32 cellular contexts compared by ENCODE assay signal in the genomic region with DNA sequence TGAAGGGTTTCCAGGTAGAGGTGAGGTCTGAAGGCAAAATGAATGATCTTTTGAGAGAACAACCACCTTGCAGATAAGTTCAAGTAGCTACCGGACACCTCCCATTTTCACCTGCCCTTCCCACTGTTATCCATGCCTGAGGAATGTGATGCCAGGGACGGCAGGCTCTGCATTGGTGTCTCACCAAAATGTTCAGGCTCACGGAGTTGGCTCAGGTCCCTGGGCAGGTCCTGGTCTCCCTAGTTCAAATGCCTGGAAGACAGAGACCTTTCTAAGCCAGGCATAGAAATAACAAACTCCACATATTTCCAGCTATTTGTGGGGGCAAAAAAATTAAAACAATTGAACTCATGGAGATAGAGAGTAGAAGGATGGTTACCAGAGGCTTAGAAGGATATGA. TPM values are rescaled to one million over a fixed set of nuclear protein-coding genes. Genes with fewer than 3 reads are reported as not detected.
"Had no signal": no experiment of that assay in that cellular context is flagged by ENCODE, and none has a peak within 500 bp of the region (broad histone marks: within the 10 kb centered on the region; RNA-seq: fewer than 3 reads in every experiment).

No MANE protein-coding gene starts in this region.

- H3K36me3 ChIP-seq: SJCRH30 had no signal

- DNase-seq: Kasumi-1, KG1, MM.1S, MV-4-11, NCI-H1092, NCI-H1105, NCI-H1417 treated with DMSO at 0.1 percent for 48 hours, NCI-H1436 treated with DMSO at 0.1 percent for 48 hours, NCI-H1694 treated with DMSO at 0.1 percent for 48 hours, NCI-H187 treated with DMSO at 0.1 percent for 48 hours, NCI-H2029, NCI-H2081, NCI-H2171 treated with DMSO at 0.1 percent for 48 hours, NCI-H2227 treated with DMSO at 0.1 percent for 48 hours, NCI-H345, NCI-H446, NCI-H510A treated with DMSO at 0.1 percent for 48 hours, NCI-H524 treated with DMSO at 0.1 percent for 48 hours, NCI-H526 treated with DMSO at 0.1 percent for 48 hours, NCI-H774, PC-9, SHP77, SIG-M5, SJCRH30 had no signal

- H3K9me3 ChIP-seq: SJCRH30 had no signal

- H3K27ac ChIP-seq: PC-9, RWPE1, SJCRH30, SK-N-MC had no signal

- H3K4me1 ChIP-seq: SJCRH30 had no signal

- H3K4me3 ChIP-seq: PC-9, SJCRH30, SK-N-MC had no signal

- H3K27me3 ChIP-seq: SJCRH30 had no signal

RNA-seq across cellular contexts. Expression of gene TMEM63C, which starts 36.0 kb away (rescaled TPM):
- total RNA-seq: NCI-H460, RPMI7951 had no signal

RNA-seq across cellular contexts. Expression of gene NGB, which starts 53.5 kb away (rescaled TPM):
- total RNA-seq: MCF 10A, NCI-H460, OCI-LY7, PC-9, Right ventricle myocardium inferior, RPMI7951, SJCRH30, SK-MEL-5 had no signal
